Comparison of ENCODE assay signal across 1 cellular context in the genomic region with DNA sequence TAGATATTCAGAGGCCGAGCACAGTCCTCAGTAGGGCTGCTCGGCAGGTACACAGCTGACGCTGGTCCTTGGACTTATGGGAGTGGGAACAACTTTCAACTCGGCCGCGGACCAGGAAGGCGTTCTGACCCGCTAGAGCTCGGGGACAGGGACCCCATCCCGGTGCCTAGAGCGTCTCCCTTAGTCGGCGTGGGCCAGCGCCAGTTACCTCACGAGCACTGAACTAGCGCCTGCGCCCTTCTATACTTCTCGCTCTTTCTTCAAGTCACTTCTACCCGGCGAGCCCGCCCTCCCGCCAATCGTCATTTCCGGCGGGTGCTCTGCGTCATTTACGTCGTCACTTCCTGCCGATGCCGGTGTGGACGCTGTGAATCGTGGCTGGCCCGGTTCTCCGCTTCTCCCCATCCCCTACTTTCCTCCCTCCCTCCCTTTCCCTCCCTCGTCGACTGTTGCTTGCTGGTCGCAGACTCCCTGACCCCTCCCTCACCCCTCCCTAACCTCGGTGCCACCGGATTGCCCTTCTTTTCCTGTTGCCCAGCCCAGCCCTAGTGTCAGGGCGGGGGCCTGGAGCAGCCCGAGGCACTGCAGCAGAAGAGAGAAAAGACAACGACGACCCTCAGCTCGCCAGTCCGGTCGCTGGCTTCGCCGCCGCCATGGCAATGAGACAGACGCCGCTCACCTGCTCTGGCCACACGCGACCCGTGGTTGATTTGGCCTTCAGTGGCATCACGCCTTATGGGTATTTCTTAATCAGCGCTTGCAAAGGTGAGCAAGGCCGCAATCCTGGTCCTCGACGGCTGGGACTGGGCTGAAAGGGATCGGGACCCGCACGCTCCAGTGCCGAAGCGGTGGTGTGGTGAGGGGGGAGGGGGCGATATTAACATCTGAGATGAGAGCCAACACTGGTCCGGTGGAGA.
TF ChIP-seq lines count a peak whose summit lies in the region.

A gene with protein sequence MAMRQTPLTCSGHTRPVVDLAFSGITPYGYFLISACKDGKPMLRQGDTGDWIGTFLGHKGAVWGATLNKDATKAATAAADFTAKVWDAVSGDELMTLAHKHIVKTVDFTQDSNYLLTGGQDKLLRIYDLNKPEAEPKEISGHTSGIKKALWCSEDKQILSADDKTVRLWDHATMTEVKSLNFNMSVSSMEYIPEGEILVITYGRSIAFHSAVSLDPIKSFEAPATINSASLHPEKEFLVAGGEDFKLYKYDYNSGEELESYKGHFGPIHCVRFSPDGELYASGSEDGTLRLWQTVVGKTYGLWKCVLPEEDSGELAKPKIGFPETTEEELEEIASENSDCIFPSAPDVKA (plus strand): TSS at position 333 of the 917 bp plus-strand sequence. CDS start 321 bp downstream, at position 654.

TF ChIP-seq in A549, 52 proteins besides CTCF, POLR2A, EP300 and RAD21 (continued from another document):
- 0 out of 2 replicates have a peak, but pooled peaks have one; percentile 53 for TF ChIP-seq HEYL (CRISPR knock-in tag; IDR thresholded peaks at IDR 0.05)
- TF ChIP-seq, protein P1, sequence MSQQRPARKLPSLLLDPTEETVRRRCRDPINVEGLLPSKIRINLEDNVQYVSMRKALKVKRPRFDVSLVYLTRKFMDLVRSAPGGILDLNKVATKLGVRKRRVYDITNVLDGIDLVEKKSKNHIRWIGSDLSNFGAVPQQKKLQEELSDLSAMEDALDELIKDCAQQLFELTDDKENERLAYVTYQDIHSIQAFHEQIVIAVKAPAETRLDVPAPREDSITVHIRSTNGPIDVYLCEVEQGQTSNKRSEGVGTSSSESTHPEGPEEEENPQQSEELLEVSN (IDR thresholded peaks at IDR 0.05; ENCODE audit: borderline replicate concordance, low read depth): peak; percentile 69
- TF ChIP-seq, protein P2, sequence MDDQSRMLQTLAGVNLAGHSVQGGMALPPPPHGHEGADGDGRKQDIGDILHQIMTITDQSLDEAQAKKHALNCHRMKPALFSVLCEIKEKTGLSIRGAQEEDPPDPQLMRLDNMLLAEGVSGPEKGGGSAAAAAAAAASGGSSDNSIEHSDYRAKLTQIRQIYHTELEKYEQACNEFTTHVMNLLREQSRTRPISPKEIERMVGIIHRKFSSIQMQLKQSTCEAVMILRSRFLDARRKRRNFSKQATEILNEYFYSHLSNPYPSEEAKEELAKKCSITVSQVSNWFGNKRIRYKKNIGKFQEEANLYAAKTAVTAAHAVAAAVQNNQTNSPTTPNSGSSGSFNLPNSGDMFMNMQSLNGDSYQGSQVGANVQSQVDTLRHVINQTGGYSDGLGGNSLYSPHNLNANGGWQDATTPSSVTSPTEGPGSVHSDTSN (IDR thresholded peaks at IDR 0.05): peak; percentile 51; the same call in 1 of the 2 replicates
- no peak; the same call in 1 of the 2 replicates for TF ChIP-seq MYC (IDR thresholded peaks at IDR 0.05; ENCODE audit: borderline replicate concordance, low read length)
- peak; percentile 88 to 97 for TF ChIP-seq JUN (IDR thresholded peaks at IDR 0.05)
- no peak for TF ChIP-seq HOXA7 (CRISPR knock-in tag; IDR thresholded peaks at IDR 0.05)
- no peak for TF ChIP-seq RNF2 (IDR thresholded peaks at IDR 0.05; ENCODE audit: borderline replicate concordance, low read depth)
- TF ChIP-seq FOXS1 (CRISPR knock-in tag; IDR thresholded peaks at IDR 0.05): no peak
- TF ChIP-seq ZC3H11A (IDR thresholded peaks at IDR 0.05): no peak
- TF ChIP-seq, protein P3, sequence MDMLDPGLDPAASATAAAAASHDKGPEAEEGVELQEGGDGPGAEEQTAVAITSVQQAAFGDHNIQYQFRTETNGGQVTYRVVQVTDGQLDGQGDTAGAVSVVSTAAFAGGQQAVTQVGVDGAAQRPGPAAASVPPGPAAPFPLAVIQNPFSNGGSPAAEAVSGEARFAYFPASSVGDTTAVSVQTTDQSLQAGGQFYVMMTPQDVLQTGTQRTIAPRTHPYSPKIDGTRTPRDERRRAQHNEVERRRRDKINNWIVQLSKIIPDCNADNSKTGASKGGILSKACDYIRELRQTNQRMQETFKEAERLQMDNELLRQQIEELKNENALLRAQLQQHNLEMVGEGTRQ (IDR thresholded peaks at IDR 0.05): no peak
- no peak for TF ChIP-seq GATA3 (IDR thresholded peaks at IDR 0.05; ENCODE audit: borderline replicate concordance)
- no peak for TF ChIP-seq RCOR1 (IDR thresholded peaks at IDR 0.05; ENCODE audit: low read depth, low read length)
- TF ChIP-seq, protein P4, sequence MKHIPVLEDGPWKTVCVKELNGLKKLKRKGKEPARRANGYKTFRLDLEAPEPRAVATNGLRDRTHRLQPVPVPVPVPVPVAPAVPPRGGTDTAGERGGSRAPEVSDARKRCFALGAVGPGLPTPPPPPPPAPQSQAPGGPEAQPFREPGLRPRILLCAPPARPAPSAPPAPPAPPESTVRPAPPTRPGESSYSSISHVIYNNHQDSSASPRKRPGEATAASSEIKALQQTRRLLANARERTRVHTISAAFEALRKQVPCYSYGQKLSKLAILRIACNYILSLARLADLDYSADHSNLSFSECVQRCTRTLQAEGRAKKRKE (CRISPR knock-in tag; IDR thresholded peaks at IDR 0.05; ENCODE audit: low read depth): no peak
- TF ChIP-seq CBX2 (IDR thresholded peaks at IDR 0.05; ENCODE audit: borderline replicate concordance, low read depth): no peak
- TF ChIP-seq ESRRA (IDR thresholded peaks at IDR 0.05; ENCODE audit: borderline replicate concordance, low read length): no peak
- TF ChIP-seq, protein P5, sequence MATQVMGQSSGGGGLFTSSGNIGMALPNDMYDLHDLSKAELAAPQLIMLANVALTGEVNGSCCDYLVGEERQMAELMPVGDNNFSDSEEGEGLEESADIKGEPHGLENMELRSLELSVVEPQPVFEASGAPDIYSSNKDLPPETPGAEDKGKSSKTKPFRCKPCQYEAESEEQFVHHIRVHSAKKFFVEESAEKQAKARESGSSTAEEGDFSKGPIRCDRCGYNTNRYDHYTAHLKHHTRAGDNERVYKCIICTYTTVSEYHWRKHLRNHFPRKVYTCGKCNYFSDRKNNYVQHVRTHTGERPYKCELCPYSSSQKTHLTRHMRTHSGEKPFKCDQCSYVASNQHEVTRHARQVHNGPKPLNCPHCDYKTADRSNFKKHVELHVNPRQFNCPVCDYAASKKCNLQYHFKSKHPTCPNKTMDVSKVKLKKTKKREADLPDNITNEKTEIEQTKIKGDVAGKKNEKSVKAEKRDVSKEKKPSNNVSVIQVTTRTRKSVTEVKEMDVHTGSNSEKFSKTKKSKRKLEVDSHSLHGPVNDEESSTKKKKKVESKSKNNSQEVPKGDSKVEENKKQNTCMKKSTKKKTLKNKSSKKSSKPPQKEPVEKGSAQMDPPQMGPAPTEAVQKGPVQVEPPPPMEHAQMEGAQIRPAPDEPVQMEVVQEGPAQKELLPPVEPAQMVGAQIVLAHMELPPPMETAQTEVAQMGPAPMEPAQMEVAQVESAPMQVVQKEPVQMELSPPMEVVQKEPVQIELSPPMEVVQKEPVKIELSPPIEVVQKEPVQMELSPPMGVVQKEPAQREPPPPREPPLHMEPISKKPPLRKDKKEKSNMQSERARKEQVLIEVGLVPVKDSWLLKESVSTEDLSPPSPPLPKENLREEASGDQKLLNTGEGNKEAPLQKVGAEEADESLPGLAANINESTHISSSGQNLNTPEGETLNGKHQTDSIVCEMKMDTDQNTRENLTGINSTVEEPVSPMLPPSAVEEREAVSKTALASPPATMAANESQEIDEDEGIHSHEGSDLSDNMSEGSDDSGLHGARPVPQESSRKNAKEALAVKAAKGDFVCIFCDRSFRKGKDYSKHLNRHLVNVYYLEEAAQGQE (IDR thresholded peaks at IDR 0.05): 0 out of 2 replicates have a peak, but pooled peaks have one; percentile 29
- no peak for TF ChIP-seq ZFP36 (IDR thresholded peaks at IDR 0.05; ENCODE audit: borderline replicate concordance, partially characterized antibody)
